19 cellular contexts compared by ENCODE assay signal in genomic region chr7:1301812-1302310, GRCh38.
"Had no signal": no experiment of that assay in that cellular context is flagged by ENCODE, and none has a peak within 500 bp of the region (broad histone marks: within the 10 kb centered on the region; RNA-seq: fewer than 3 reads in every experiment).

No MANE protein-coding gene starts in this region.

- ATAC-seq: heart right ventricle; left lung; pancreas; right lobe of liver; stimulated activated effector memory CD8-positive, alpha-beta T cell treated with anti-CD3 and anti-CD28 coated beads, Interleukin-12 subunit alpha, Interleukin-12 subunit beta, amount 100 ng/mL, for 72 hours; upper lobe of right lung had no signal

- H3K4me1 ChIP-seq: heart right ventricle, left lung, pancreas, right lobe of liver, testis, tibial nerve, upper lobe of right lung had no signal

- H3K4me3 ChIP-seq: dorsolateral prefrontal cortex, heart right ventricle, left lung, lung, pancreas, right lobe of liver, testis, tibial nerve, upper lobe of right lung, vagina had no signal

- H3K9me3 ChIP-seq: heart right ventricle, left lung, pancreas, right lobe of liver, testis, tibial nerve, upper lobe of right lung, vagina had no signal

- H3K36me3 ChIP-seq: heart right ventricle, left lung, pancreas, right lobe of liver, tibial nerve, upper lobe of right lung, vagina had no signal

- H3K27me3 ChIP-seq: pancreas, right lobe of liver, testis had no signal

- DNase-seq: cortex of kidney; dorsolateral prefrontal cortex; effector memory CD4-positive, alpha-beta T cell; heart right ventricle; hypothalamus; mesendoderm; naive B cell; nucleus accumbens; stimulated activated CD4-positive, alpha-beta T cell treated with anti-CD3 and anti-CD28 coated beads, Interleukin-4, amount 100 ng/mL, for 1 hour; stimulated activated CD8-positive, alpha-beta memory T cell treated with anti-CD3 and anti-CD28 coated beads, Interleukin-4, amount 100 ng/mL, for 48 hours; testis; upper lobe of right lung had no signal

- H3K27ac ChIP-seq: dorsolateral prefrontal cortex, heart right ventricle, left lung, pancreas, right lobe of liver, testis, tibial nerve, upper lobe of right lung, vagina had no signal
